ENCODE assay signal across 1 cellular context in the genomic region with DNA sequence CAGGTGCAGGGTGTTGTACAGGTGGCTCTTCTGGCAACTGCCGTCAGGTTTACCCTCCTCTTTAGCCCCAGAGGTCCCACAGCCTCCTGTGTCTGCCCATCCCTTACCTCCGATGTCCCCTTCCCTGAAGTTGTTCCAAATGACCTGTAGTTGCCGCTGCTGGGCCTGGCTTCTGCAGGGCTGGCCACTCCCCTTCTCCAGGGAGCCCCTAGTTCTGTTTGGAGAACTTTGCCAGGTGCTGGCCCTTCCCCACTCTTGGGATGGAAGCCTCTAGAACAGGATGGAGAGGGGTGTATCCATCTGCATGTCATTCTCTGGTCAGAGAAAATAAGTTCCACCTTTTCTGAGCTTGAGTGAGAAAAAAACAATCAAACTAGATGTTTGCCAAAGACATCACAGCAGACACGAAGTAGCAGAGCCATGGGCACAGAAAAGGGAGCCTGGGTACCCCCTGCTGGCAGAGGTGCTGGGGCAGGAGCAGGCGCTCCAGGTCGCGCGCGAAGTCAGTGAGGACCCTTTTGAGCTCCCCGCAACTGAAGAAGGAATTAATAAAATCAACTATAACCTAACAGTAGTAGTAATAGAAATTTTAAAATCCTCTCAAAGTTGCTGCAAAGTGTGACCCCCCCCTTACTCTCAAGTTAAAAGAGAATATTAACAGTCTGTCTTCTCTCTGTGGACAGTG.
TF ChIP-seq lines count a peak whose summit lies in the region.

No MANE protein-coding gene starts in this region.

TF ChIP-seq in HepG2, 621 proteins besides CTCF, POLR2A, EP300 and RAD21:
- TF ChIP-seq, protein P1, sequence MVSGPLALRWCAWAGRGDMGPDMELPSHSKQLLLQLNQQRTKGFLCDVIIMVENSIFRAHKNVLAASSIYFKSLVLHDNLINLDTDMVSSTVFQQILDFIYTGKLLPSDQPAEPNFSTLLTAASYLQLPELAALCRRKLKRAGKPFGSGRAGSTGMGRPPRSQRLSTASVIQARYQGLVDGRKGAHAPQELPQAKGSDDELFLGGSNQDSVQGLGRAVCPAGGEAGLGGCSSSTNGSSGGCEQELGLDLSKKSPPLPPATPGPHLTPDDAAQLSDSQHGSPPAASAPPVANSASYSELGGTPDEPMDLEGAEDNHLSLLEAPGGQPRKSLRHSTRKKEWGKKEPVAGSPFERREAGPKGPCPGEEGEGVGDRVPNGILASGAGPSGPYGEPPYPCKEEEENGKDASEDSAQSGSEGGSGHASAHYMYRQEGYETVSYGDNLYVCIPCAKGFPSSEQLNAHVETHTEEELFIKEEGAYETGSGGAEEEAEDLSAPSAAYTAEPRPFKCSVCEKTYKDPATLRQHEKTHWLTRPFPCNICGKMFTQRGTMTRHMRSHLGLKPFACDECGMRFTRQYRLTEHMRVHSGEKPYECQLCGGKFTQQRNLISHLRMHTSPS (CRISPR knock-in tag; IDR thresholded peaks at IDR 0.05; ENCODE audit: low read depth) = no peak
- no peak for TF ChIP-seq ZNF20 (CRISPR knock-in tag; IDR thresholded peaks at IDR 0.05)
